ENCODE assay signal across 20 cellular contexts in the genomic region with DNA sequence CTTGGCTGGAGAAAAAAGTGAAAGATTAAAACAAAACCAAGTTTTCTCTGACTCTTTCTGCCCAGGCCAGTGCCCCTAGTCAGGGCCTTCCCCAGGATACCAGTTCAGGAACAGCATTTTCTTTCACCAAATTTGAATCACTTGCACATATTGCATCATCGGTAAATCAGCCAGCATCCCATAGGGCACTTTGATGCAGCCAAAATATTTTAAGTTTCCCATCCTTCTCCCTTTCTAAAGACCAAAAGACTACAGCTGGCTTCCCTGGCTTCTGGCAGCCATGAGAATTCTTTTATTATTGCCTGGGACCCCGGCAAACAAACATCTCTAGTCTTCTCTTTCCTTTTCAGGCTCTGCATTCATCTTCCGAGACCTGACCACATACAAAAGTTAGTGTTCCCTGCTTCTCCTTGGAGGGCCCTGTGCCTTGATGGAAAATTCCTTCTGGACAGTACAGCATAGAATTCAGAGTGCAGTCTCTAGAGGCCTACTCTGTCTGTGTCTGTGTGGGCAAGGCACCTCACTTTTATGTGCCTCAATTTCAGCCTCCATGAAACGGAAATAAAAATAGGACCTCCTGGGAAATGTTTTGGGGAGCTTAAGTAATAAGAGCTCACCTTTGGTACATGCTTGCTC.
DNase-seq lines count a peak whose midpoint lies in the region; ATAC-seq, FAIRE-seq and TF ChIP-seq lines count a peak whose summit lies in the region.
"Had no signal": no experiment of that assay in that cellular context is flagged by ENCODE, and none has a peak within 500 bp of the region (broad histone marks: within the 10 kb centered on the region; RNA-seq: fewer than 3 reads in every experiment).

No MANE protein-coding gene starts in this region.

- peaks cover 6% of the 10 kb centered on the region for H3K27me3 Mint-ChIP-seq in nephron progenitor cell (ENCODE audit: low read depth, poor library complexity)
- peaks cover 12% of the 10 kb centered on the region for H3K27me3 Mint-ChIP-seq in activated T-helper 17 cell treated with anti-CD3 and anti-CD28 coated beads, Interleukin-2, amount 50 U/mL, for 72 hours

- H4K20me1 ChIP-seq in HepG2 (ENCODE audit: insufficient read depth, low read length): no peaks in the 10 kb centered on the region

- no peaks in the 10 kb centered on the region for H3K4me1 ChIP-seq in HepG2 (ENCODE audit: insufficient read depth, low read length)
- no peaks in the 10 kb centered on the region for H3K4me1 ChIP-seq in right lobe of liver

- 22% methylated on average over 4 of the region's 4 CpGs for WGBS in HepG2 (ENCODE audit: low lambda C conversion rate)
- WGBS in right lobe of liver (ENCODE audit: insufficient coverage, low coverage, low lambda C conversion rate, missing lambda C conversion rate): 81% methylated on average over 4 of the region's 4 CpGs

- in situ Hi-C loops in HepG2 (cut with HindIII; ENCODE audit: extremely low pct_ligation_motif_present, low pct_unique_long_range_greater_than_20kb): no loop called here

- DNase-seq in HepG2 (ENCODE audit: low spot score) (no peak), right lobe of liver (no peak), fibroblast of gingiva (ENCODE audit: low read depth) (peak; percentile 20), nephron progenitor cell (no peak), NCI-H345 (lab: John Stamatoyannopoulos, UW) (no peak), A172 (ENCODE audit: low spot score) (no peak)
- DNase-seq: CD4-positive, alpha-beta memory T cell; DMS153; GF-D8; GM23248; KBM-7; NCI-H1694 treated with DMSO at 0.1 percent for 48 hours; NCI-H524; PC-9; SJCRH30 had no signal

- H3K9ac ChIP-seq in HepG2 (ENCODE audit: insufficient read depth, low read depth, low read length): no peak overlapping the region
- H3K9ac ChIP-seq: GM23248 had no signal

- no peak for TF ChIP-seq EP300 in HepG2 (IDR thresholded peaks at IDR 0.05; ENCODE audit: low read depth in 2 of 2, low read length in 2 of 2)
- TF ChIP-seq EP300 in HepG2 (CRISPR knock-in tag; IDR thresholded peaks at IDR 0.05; ENCODE audit: borderline replicate concordance): no peak

- TF ChIP-seq POLR2A in HepG2 (IDR thresholded peaks at IDR 0.05; ENCODE audit: insufficient read depth in 1 of 2, low read depth in 2 of 2, low read length in 2 of 2) (no peak), right lobe of liver (IDR thresholded peaks at IDR 0.05) (no peak)

- CTCF ChIA-PET in HepG2 (lab: Yijun Ruan, JAX; ENCODE audit: low intra/inter-chr PET ratio, low total read pairs): no interaction called here

- no peak overlapping the region for H2AFZ ChIP-seq in HepG2 (ENCODE audit: low read length)
- H2AFZ ChIP-seq: GM23248, PC-9 had no signal

- H3K27me3 ChIP-seq in HepG2 (ENCODE audit: control insufficient read depth in 1 of 2, insufficient read depth in 2 of 2, low read length in 2 of 2) (no peaks in the 10 kb centered on the region), right lobe of liver (no peaks in the 10 kb centered on the region)
- H3K27me3 ChIP-seq: SJCRH30 had no signal

- no peak overlapping the region for H3K4me3 ChIP-seq in HepG2 (replicated peaks in 1 of 3; ENCODE audit: insufficient read depth in 1 of 3, low read depth in 2 of 3, low read length in 3 of 3)
- H3K4me3 ChIP-seq in right lobe of liver: no peak overlapping the region
- H3K4me3 ChIP-seq: GM23248, PC-9, SJCRH30 had no signal

- peak overlapping the region; percentile 16 for H3K27ac Mint-ChIP-seq in nephron progenitor cell
- H3K27ac Mint-ChIP-seq in activated T-helper 17 cell treated with anti-CD3 and anti-CD28 coated beads, Interleukin-2, amount 50 U/mL, for 72 hours: no peak overlapping the region
- H3K27ac Mint-ChIP-seq: CD4-positive, alpha-beta memory T cell had no signal

- no peaks in the 10 kb centered on the region for H3K36me3 ChIP-seq in HepG2 (replicated peaks in 1 of 2; ENCODE audit: control insufficient read depth in 1 of 2, insufficient read depth in 2 of 2, low read length in 2 of 2)
- H3K36me3 ChIP-seq in right lobe of liver: no peaks in the 10 kb centered on the region
- H3K36me3 ChIP-seq: SJCRH30 had no signal

- intact Hi-C loops in HepG2 (cut with micrococcal nuclease; ENCODE audit: unreplicated experiment) (no loop called here), right lobe of liver (cut with DNase I) (no loop called here)

- TF ChIP-seq CTCF in HepG2 (CRISPR knock-in tag; IDR thresholded peaks at IDR 0.05) (no peak), right lobe of liver (IDR thresholded peaks at IDR 0.05) (no peak), nephron progenitor cell (IDR thresholded peaks at IDR 0.05) (no peak)

- TF ChIP-seq RAD21 in HepG2 (CRISPR knock-in tag; IDR thresholded peaks at IDR 0.05): no peak

- H3K27ac ChIP-seq in HepG2 (ENCODE audit: extremely low read length, insufficient read depth, low read length) (no peak overlapping the region), right lobe of liver (no peak overlapping the region)
- H3K27ac ChIP-seq: GM23248, PC-9, RWPE1, SJCRH30 had no signal

- no peaks in the 10 kb centered on the region for H3K36me3 Mint-ChIP-seq in nephron progenitor cell (ENCODE audit: low read depth)
- no peaks in the 10 kb centered on the region for H3K36me3 Mint-ChIP-seq in activated T-helper 17 cell treated with anti-CD3 and anti-CD28 coated beads, Interleukin-2, amount 50 U/mL, for 72 hours (ENCODE audit: low read depth)
- H3K36me3 Mint-ChIP-seq: CD4-positive, alpha-beta memory T cell had no signal

- no peak overlapping the region for H3K4me2 ChIP-seq in HepG2 (ENCODE audit: low read depth, low read length)
- H3K4me2 ChIP-seq: PC-9 had no signal

- H3K4me1 Mint-ChIP-seq in nephron progenitor cell: no peaks in the 10 kb centered on the region
- no peaks in the 10 kb centered on the region for H3K4me1 Mint-ChIP-seq in activated T-helper 17 cell treated with anti-CD3 and anti-CD28 coated beads, Interleukin-2, amount 50 U/mL, for 72 hours

- no peaks in the 10 kb centered on the region for H3K9me3 Mint-ChIP-seq in nephron progenitor cell
- H3K9me3 Mint-ChIP-seq in activated T-helper 17 cell treated with anti-CD3 and anti-CD28 coated beads, Interleukin-2, amount 50 U/mL, for 72 hours: no peaks in the 10 kb centered on the region
- H3K9me3 Mint-ChIP-seq: CD4-positive, alpha-beta memory T cell had no signal

- H3K4me3 Mint-ChIP-seq in nephron progenitor cell: no peak overlapping the region
- no peak overlapping the region for H3K4me3 Mint-ChIP-seq in activated T-helper 17 cell treated with anti-CD3 and anti-CD28 coated beads, Interleukin-2, amount 50 U/mL, for 72 hours
- H3K4me3 Mint-ChIP-seq: CD4-positive, alpha-beta memory T cell had no signal

- ATAC-seq in HepG2 (no peak), right lobe of liver (no peak), GM21737 (IDR thresholded peaks at IDR 0.05; ENCODE audit: unreplicated experiment) (no peak)
- ATAC-seq in activated T-helper 17 cell treated with anti-CD3 and anti-CD28 coated beads, Interleukin-2, amount 50 U/mL, for 72 hours (replicated peaks): no peak
- ATAC-seq: HCT116 had no signal

- POLR2A ChIA-PET in HepG2 (lab: Yijun Ruan, JAX): no interaction called here

- no peaks in the 10 kb centered on the region for H3K79me2 ChIP-seq in HepG2 (ENCODE audit: insufficient read depth, low read length)

- no peaks in the 10 kb centered on the region for H3K9me3 ChIP-seq in HepG2 (ENCODE audit: low read length)
- no peaks in the 10 kb centered on the region for H3K9me3 ChIP-seq in right lobe of liver
- H3K9me3 ChIP-seq: SJCRH30 had no signal

- BruUV-seq in HepG2 (replicated peaks; lab: Mats Ljungman, UMichigan): no TSS peak

- FAIRE-seq in HepG2 (lab: Jason Lieb, UNC): no peak
- FAIRE-seq: A204.1 had no signal

TF ChIP-seq in HepG2, 621 proteins besides CTCF, POLR2A, EP300 and RAD21:
- TF ChIP-seq NONO (IDR thresholded peaks at IDR 0.05): no peak
- TF ChIP-seq NONO (CRISPR knock-in tag; conservative IDR thresholded peaks at IDR 0.05): no peak
- no peak for TF ChIP-seq LCORL (IDR thresholded peaks at IDR 0.05)
- TF ChIP-seq LCORL (CRISPR knock-in tag; IDR thresholded peaks at IDR 0.05): no peak
- TF ChIP-seq, protein P1, sequence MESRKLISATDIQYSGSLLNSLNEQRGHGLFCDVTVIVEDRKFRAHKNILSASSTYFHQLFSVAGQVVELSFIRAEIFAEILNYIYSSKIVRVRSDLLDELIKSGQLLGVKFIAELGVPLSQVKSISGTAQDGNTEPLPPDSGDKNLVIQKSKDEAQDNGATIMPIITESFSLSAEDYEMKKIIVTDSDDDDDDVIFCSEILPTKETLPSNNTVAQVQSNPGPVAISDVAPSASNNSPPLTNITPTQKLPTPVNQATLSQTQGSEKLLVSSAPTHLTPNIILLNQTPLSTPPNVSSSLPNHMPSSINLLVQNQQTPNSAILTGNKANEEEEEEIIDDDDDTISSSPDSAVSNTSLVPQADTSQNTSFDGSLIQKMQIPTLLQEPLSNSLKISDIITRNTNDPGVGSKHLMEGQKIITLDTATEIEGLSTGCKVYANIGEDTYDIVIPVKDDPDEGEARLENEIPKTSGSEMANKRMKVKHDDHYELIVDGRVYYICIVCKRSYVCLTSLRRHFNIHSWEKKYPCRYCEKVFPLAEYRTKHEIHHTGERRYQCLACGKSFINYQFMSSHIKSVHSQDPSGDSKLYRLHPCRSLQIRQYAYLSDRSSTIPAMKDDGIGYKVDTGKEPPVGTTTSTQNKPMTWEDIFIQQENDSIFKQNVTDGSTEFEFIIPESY (CRISPR knock-in tag; IDR thresholded peaks at IDR 0.05): no peak
- TF ChIP-seq CEBPB (IDR thresholded peaks at IDR 0.05; ENCODE audit: borderline replicate concordance, low read depth, low read length): peak; percentile 41; the same call in 1 of the 2 replicates
- no peak for TF ChIP-seq FOXM1 (CRISPR knock-in tag; IDR thresholded peaks at IDR 0.05)
- peak; percentile 54 for TF ChIP-seq ATF7 (IDR thresholded peaks at IDR 0.05)
- no peak for TF ChIP-seq ATF7 (CRISPR knock-in tag; IDR thresholded peaks at IDR 0.05)
- no peak for TF ChIP-seq ADNP (CRISPR knock-in tag; IDR thresholded peaks at IDR 0.05)
